18 cellular contexts compared by ENCODE assay signal in the genomic region with DNA sequence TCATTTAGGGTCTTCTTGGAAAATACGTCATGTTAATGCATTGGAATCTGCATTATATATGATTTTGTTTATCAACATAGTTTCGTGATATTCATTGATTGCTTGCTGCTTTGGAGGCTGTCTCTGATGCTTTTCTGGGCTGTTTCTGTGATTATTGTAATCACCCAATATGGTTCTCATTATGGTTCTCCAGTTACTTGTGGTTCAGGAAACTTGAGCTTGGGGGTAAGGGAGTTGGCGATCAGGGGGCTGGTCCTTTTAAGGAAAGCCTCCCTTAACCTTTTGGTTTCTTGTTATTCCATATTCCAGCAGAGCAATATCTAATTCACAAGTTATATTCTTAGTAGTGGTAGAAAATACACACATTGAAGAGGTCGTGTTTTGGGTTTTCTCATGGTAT.
"Had no signal": no experiment of that assay in that cellular context is flagged by ENCODE, and none has a peak within 500 bp of the region (broad histone marks: within the 10 kb centered on the region; RNA-seq: fewer than 3 reads in every experiment).

No MANE protein-coding gene starts in this region.

- H3K4me3 ChIP-seq: breast epithelium, coronary artery, left ventricle myocardium inferior, suprapubic skin, transverse colon had no signal

- DNase-seq: activated CD4-positive, alpha-beta memory T cell treated with anti-CD3 and anti-CD28 coated beads, Interleukin-2, amount 10 ng/mL, durations not matched to agents 7 days and 5 days; activated CD4-positive, alpha-beta T cell treated with anti-CD3 and anti-CD28 coated beads for 48 hours; activated CD4-positive, CD25-positive, alpha-beta regulatory T cell; activated naive CD4-positive, alpha-beta T cell treated with anti-CD3 and anti-CD28 coated beads for 36 hours; activated T-cell treated with anti-CD3 and anti-CD28 coated beads, Interleukin-2, amount 50 U/mL, for 24 hours; effector CD4-positive, alpha-beta T cell; foreskin melanocyte; left ventricle myocardium inferior; mammary epithelial cell; transverse colon had no signal

- H3K27ac Mint-ChIP-seq: activated CD4-positive, alpha-beta memory T cell treated with anti-CD3 and anti-CD28 coated beads, Interleukin-2, amount 10 ng/mL, durations not matched to agents 7 days and 5 days; activated naive CD4-positive, alpha-beta T cell treated with anti-CD3 and anti-CD28 coated beads for 36 hours; activated T-cell treated with anti-CD3 and anti-CD28 coated beads, Interleukin-2, amount 50 U/mL, for 24 hours; activated T-helper 2 cell treated with anti-CD3 and anti-CD28 coated beads, Interferon-gamma antibody, Interleukin-2, Interleukin-4, amounts not matched to agents 10 μg/mL and 5 μg/mL and 100 μg/mL, durations not matched to agents 14 hours and 24 hours and 36 hours; progenitor cell of endocrine pancreas; stimulated activated naive CD8-positive, alpha-beta T cell treated with anti-CD3 and anti-CD28 coated beads, Interleukin-15, Interleukin-2, amounts not matched to agents 100 ng/mL and 50 ng/mL, for 24 hours had no signal

- H3K4me1 ChIP-seq: breast epithelium, suprapubic skin had no signal

- H3K27me3 Mint-ChIP-seq: activated CD4-positive, alpha-beta memory T cell treated with anti-CD3 and anti-CD28 coated beads, Interleukin-2, amount 10 ng/mL, durations not matched to agents 7 days and 5 days; activated T-cell treated with anti-CD3 and anti-CD28 coated beads, Interleukin-2, amount 50 U/mL, for 24 hours; progenitor cell of endocrine pancreas; stimulated activated naive CD8-positive, alpha-beta T cell treated with anti-CD3 and anti-CD28 coated beads, Interleukin-15, Interleukin-2, amounts not matched to agents 100 ng/mL and 50 ng/mL, for 24 hours had no signal

- H3K27me3 ChIP-seq: breast epithelium, suprapubic skin, transverse colon had no signal

- H3K9me3 Mint-ChIP-seq: activated CD4-positive, alpha-beta memory T cell treated with anti-CD3 and anti-CD28 coated beads, Interleukin-2, amount 10 ng/mL, durations not matched to agents 7 days and 5 days; activated naive CD4-positive, alpha-beta T cell treated with anti-CD3 and anti-CD28 coated beads for 36 hours; activated T-cell treated with anti-CD3 and anti-CD28 coated beads, Interleukin-2, amount 50 U/mL, for 24 hours; activated T-helper 2 cell treated with anti-CD3 and anti-CD28 coated beads, Interferon-gamma antibody, Interleukin-2, Interleukin-4, amounts not matched to agents 10 μg/mL and 5 μg/mL and 100 μg/mL, durations not matched to agents 14 hours and 24 hours and 36 hours; neural crest cell; stimulated activated naive CD8-positive, alpha-beta T cell treated with anti-CD3 and anti-CD28 coated beads, Interleukin-15, Interleukin-2, amounts not matched to agents 100 ng/mL and 50 ng/mL, for 24 hours had no signal

- H3K27ac ChIP-seq: coronary artery, suprapubic skin had no signal

- H3K9me3 ChIP-seq: breast epithelium, left ventricle myocardium inferior, suprapubic skin, transverse colon had no signal

- H3K4me3 Mint-ChIP-seq: activated CD4-positive, alpha-beta memory T cell treated with anti-CD3 and anti-CD28 coated beads, Interleukin-2, amount 10 ng/mL, durations not matched to agents 7 days and 5 days; activated naive CD4-positive, alpha-beta T cell treated with anti-CD3 and anti-CD28 coated beads for 36 hours; activated T-cell treated with anti-CD3 and anti-CD28 coated beads, Interleukin-2, amount 50 U/mL, for 24 hours; neural crest cell; stimulated activated naive CD8-positive, alpha-beta T cell treated with anti-CD3 and anti-CD28 coated beads, Interleukin-15, Interleukin-2, amounts not matched to agents 100 ng/mL and 50 ng/mL, for 24 hours had no signal

- ATAC-seq: esophagus mucosa had no signal
